In genomic region chr6:131101911-131102680, GRCh38 we compare ENCODE assay signal across 20 cellular contexts. TPM values are rescaled to one million over a fixed set of nuclear protein-coding genes. Genes with fewer than 3 reads are reported as not detected.
A peak's percentile ranks its signal among the peaks of the same experiment; 100 is the strongest.
DNase-seq lines count a peak whose midpoint lies in the region; ATAC-seq and TF ChIP-seq lines count a peak whose summit lies in the region.
"Had no signal": no experiment of that assay in that cellular context is flagged by ENCODE, and none has a peak within 500 bp of the region (broad histone marks: within the 10 kb centered on the region; RNA-seq: fewer than 3 reads in every experiment).

No MANE protein-coding gene starts in this region.

- peak; percentile 72 for DNase-seq in ACHN
- DNase-seq in IMR-90: peak; percentile 68
- peak; percentile 47 for DNase-seq in astrocyte of the hippocampus (ENCODE audit: low read depth, low spot score)
- DNase-seq in kidney tubule cell (ENCODE audit: low spot score): peak; percentile 92
- no peak for DNase-seq in activated naive CD8-positive, alpha-beta T cell treated with anti-CD3 and anti-CD28 coated beads, Interleukin-2, amount 50 U/mL, for 24 hours
- DNase-seq in midbrain (lab: John Stamatoyannopoulos, UW): no peak
- no peak for DNase-seq in NCI-H82 treated with DMSO at 0.1 percent for 48 hours (lab: John Stamatoyannopoulos, UW; ENCODE audit: unreplicated experiment)
- DNase-seq in NCI-H187 treated with DMSO at 0.1 percent for 48 hours (lab: John Stamatoyannopoulos, UW): no peak
- DNase-seq: activated naive CD8-positive, alpha-beta T cell treated with anti-CD3 and anti-CD28 coated beads for 36 hours; central memory CD4-positive, alpha-beta T cell; effector memory CD4-positive, alpha-beta T cell; Karpas-422; NCI-H1417 treated with DMSO at 0.1 percent for 48 hours; stimulated activated CD4-positive, alpha-beta T cell treated with anti-CD3 and anti-CD28 coated beads, Interleukin-4, amount 100 ng/mL, for 24 hours; substantia nigra; T-helper 17 cell had no signal

- H3K9me3 Mint-ChIP-seq in activated naive CD8-positive, alpha-beta T cell treated with anti-CD3 and anti-CD28 coated beads, Interleukin-2, amount 50 U/mL, for 24 hours: no peaks in the 10 kb centered on the region
- H3K9me3 Mint-ChIP-seq: activated T-helper 1 cell treated with anti-CD3 and anti-CD28 coated beads, Interleukin-12 subunit alpha, Interleukin-12 subunit beta, Interleukin-2, Interleukin-4 antibody, amounts not matched to agents 30 ng/mL and 10 ng/mL and 1 ng/mL, durations not matched to agents 14 hours and 24 hours and 36 hours had no signal

- WGBS in IMR-90 (ENCODE audit: extremely low coverage in 2 of 2, insufficient read length in 1 of 2), 2 experiments: no CpG with 5 or more reads among the region's 5 CpGs

- H3K4me3 ChIP-seq in IMR-90 (ENCODE audit: insufficient read depth, low read depth, low read length): no peak overlapping the region; the same call in 1 of the 2 replicates
- H3K4me3 ChIP-seq: GM23338 had no signal

- no peak for TF ChIP-seq RAD21 in IMR-90 (IDR thresholded peaks at IDR 0.05; ENCODE audit: low read length)

- H3K9me1 ChIP-seq in IMR-90 (ENCODE audit: insufficient read depth, low read length): no peaks in the 10 kb centered on the region; the same call in 1 of the 2 replicates

- no peak for TF ChIP-seq CTCF in IMR-90 (conservative IDR thresholded peaks at IDR 0.05; ENCODE audit: low read depth, low read length)

- no peaks in the 10 kb centered on the region for H3K79me1 ChIP-seq in IMR-90 (ENCODE audit: low read depth in 1 of 2, low read length in 2 of 2)

- H4K8ac ChIP-seq in IMR-90 (ENCODE audit: low read depth in 2 of 2, low read length in 2 of 2): peak overlapping the region in 1 of 2 experiments; percentile 6; a peak in 1 of 4 replicates

- no peak overlapping the region; the same call in 2 of the 3 replicates for H2BK15ac ChIP-seq in IMR-90 (ENCODE audit: low read depth, low read length)

- H3K4me3 Mint-ChIP-seq in activated naive CD8-positive, alpha-beta T cell treated with anti-CD3 and anti-CD28 coated beads, Interleukin-2, amount 50 U/mL, for 24 hours: no peak overlapping the region
- H3K4me3 Mint-ChIP-seq: activated naive CD8-positive, alpha-beta T cell treated with anti-CD3 and anti-CD28 coated beads for 36 hours; activated T-helper 1 cell treated with anti-CD3 and anti-CD28 coated beads, Interleukin-12 subunit alpha, Interleukin-12 subunit beta, Interleukin-2, Interleukin-4 antibody, amounts not matched to agents 30 ng/mL and 10 ng/mL and 1 ng/mL, durations not matched to agents 14 hours and 24 hours and 36 hours; GM23338; T-helper 17 cell; WTC11 had no signal

- POLR2A ChIA-PET in IMR-90 (lab: Charles Lee; ENCODE audit: unreplicated experiment): no interaction called here

- H3K56ac ChIP-seq in IMR-90 (ENCODE audit: extremely low read depth, insufficient read depth, low read length): no peak overlapping the region

- peak overlapping the region; percentile 78; the same call in 1 of the 2 replicates for H3K4me2 ChIP-seq in IMR-90 (ENCODE audit: low read depth, low read length)
- H3K4me2 ChIP-seq: GM23338 had no signal

- peak overlapping the region; percentile 44; the same call in 1 of the 2 replicates for H3K27ac ChIP-seq in IMR-90 (ENCODE audit: insufficient read depth, low read length)

- H3K4me1 ChIP-seq in IMR-90 (ENCODE audit: control insufficient read depth, insufficient read depth, low read length): peaks cover 6% of the 10 kb centered on the region

- no peak for TF ChIP-seq POLR2A in IMR-90 (IDR thresholded peaks at IDR 0.05; ENCODE audit: low read depth, low read length)

- no peaks in the 10 kb centered on the region for H3K36me3 ChIP-seq in IMR-90 (ENCODE audit: control insufficient read depth, insufficient read depth, low read length)

- no peak overlapping the region for H2AFZ ChIP-seq in IMR-90 (replicated peaks; ENCODE audit: low read length, poor library complexity)
- H2AFZ ChIP-seq: GM23338 had no signal

- ATAC-seq in IMR-90 (ENCODE audit: low read depth): peak; percentile 69
- ATAC-seq in activated naive CD8-positive, alpha-beta T cell treated with anti-CD3 and anti-CD28 coated beads, Interleukin-2, amount 50 U/mL, for 24 hours: no peak
- ATAC-seq: GM23338, Right ventricle myocardium inferior, T-helper 17 cell, WTC11 had no signal

- H3K36me3 Mint-ChIP-seq in activated naive CD8-positive, alpha-beta T cell treated with anti-CD3 and anti-CD28 coated beads, Interleukin-2, amount 50 U/mL, for 24 hours (ENCODE audit: low read depth): peaks cover 1% of the 10 kb centered on the region
- H3K36me3 Mint-ChIP-seq: WTC11 had no signal

- peak overlapping the region; percentile 82; the same call in 1 of the 2 replicates for H2BK120ac ChIP-seq in IMR-90 (ENCODE audit: low read depth, low read length)

- H3K9me3 ChIP-seq in IMR-90 (ENCODE audit: control insufficient read depth, insufficient read depth, low read length): no peaks in the 10 kb centered on the region

- no TSS peak for BruUV-seq in IMR-90 (replicated peaks; lab: Mats Ljungman, UMichigan)

- no peak overlapping the region for H3K4ac ChIP-seq in IMR-90 (ENCODE audit: low read depth, low read length)

- H2AK5ac ChIP-seq in IMR-90 (ENCODE audit: low read depth, low read length): no peak overlapping the region

- no peak overlapping the region; the same call in 1 of the 2 replicates for H3K18ac ChIP-seq in IMR-90 (ENCODE audit: low read depth, low read length)

- H3K14ac ChIP-seq in IMR-90 (replicated peaks; ENCODE audit: low read depth, low read length): no peak overlapping the region

- no peak overlapping the region for H3K9ac ChIP-seq in IMR-90 (ENCODE audit: low read depth, low read length)

- peak overlapping the region; percentile 75 for H2BK5ac ChIP-seq in IMR-90 (ENCODE audit: low read depth, low read length, poor library complexity, severe bottlenecking)

- 0 out of 2 replicates have a peak overlapping the region, but pooled peaks have one; percentile 28 for H2BK20ac ChIP-seq in IMR-90 (ENCODE audit: low read depth, low read length)

- intact Hi-C loops in IMR-90 (cut with micrococcal nuclease): no loop called here

- no peaks in the 10 kb centered on the region for H4K20me1 ChIP-seq in IMR-90 (ENCODE audit: insufficient read depth, low read length)

- H3K4me1 Mint-ChIP-seq in activated naive CD8-positive, alpha-beta T cell treated with anti-CD3 and anti-CD28 coated beads, Interleukin-2, amount 50 U/mL, for 24 hours: no peaks in the 10 kb centered on the region
- H3K4me1 Mint-ChIP-seq: activated naive CD8-positive, alpha-beta T cell treated with anti-CD3 and anti-CD28 coated beads for 36 hours; GM23338; T-helper 17 cell; WTC11 had no signal

- H3K27me3 Mint-ChIP-seq in activated naive CD8-positive, alpha-beta T cell treated with anti-CD3 and anti-CD28 coated beads, Interleukin-2, amount 50 U/mL, for 24 hours: no peaks in the 10 kb centered on the region
- H3K27me3 Mint-ChIP-seq: activated naive CD8-positive, alpha-beta T cell treated with anti-CD3 and anti-CD28 coated beads for 36 hours had no signal

- H3K23ac ChIP-seq in IMR-90 (ENCODE audit: low read depth, low read length): no peak overlapping the region

- CTCF ChIA-PET in IMR-90 (lab: Yijun Ruan, JAX): interaction anchor here (0.8 kb wide), 1 partner anchor 17 kb away, joined by 3 read pairs; no protein-coding TSS in a partner anchor

- in situ Hi-C loops in ACHN (cut with HindIII; ENCODE audit: low pct_ligation_motif_present, low pct_unique_long_range_greater_than_20kb, low sequenced_read_pairs) (no loop called here), IMR-90 (cut with MboI; ENCODE audit: low sequenced_read_pairs) (no loop called here)

- H4K91ac ChIP-seq in IMR-90 (ENCODE audit: insufficient read depth, low read depth, low read length): no peak overlapping the region

- H3K27me3 ChIP-seq in IMR-90 (ENCODE audit: control insufficient read depth, insufficient read depth, low read length): no peaks in the 10 kb centered on the region

- dilution Hi-C loops in IMR-90 (cut with HindIII; ENCODE audit: low sequenced_read_pairs, unreplicated experiment): no loop called here

- no peak overlapping the region; the same call in none of the 2 replicates for H4K5ac ChIP-seq in IMR-90 (ENCODE audit: low read depth, low read length)

- H3K27ac Mint-ChIP-seq in activated naive CD8-positive, alpha-beta T cell treated with anti-CD3 and anti-CD28 coated beads, Interleukin-2, amount 50 U/mL, for 24 hours: no peak overlapping the region
- H3K27ac Mint-ChIP-seq: activated naive CD8-positive, alpha-beta T cell treated with anti-CD3 and anti-CD28 coated beads for 36 hours; activated T-helper 1 cell treated with anti-CD3 and anti-CD28 coated beads, Interleukin-12 subunit alpha, Interleukin-12 subunit beta, Interleukin-2, Interleukin-4 antibody, amounts not matched to agents 30 ng/mL and 10 ng/mL and 1 ng/mL, durations not matched to agents 14 hours and 24 hours and 36 hours; GM23338; T-helper 17 cell; WTC11 had no signal

- H2AK9ac ChIP-seq in IMR-90 (replicated peaks; ENCODE audit: low read depth, low read length, poor library complexity): no peak overlapping the region

TF ChIP-seq in IMR-90, 13 proteins besides CTCF, POLR2A, EP300 and RAD21 (continues in another document):
- TF ChIP-seq MAZ (IDR thresholded peaks at IDR 0.05; ENCODE audit: borderline replicate concordance, low read depth, low read length) (no peak), SMC3 (IDR thresholded peaks at IDR 0.05; ENCODE audit: low read depth, low read length) (no peak), USF2 (IDR thresholded peaks at IDR 0.05; ENCODE audit: low read depth, low read length) (no peak), MXI1 (IDR thresholded peaks at IDR 0.05; ENCODE audit: borderline replicate concordance, low read depth, low read length) (no peak), RCOR1 (IDR thresholded peaks at IDR 0.05; ENCODE audit: insufficient replicate concordance, low read length) (no peak), MAFK (IDR thresholded peaks at IDR 0.05; ENCODE audit: low read depth, low read length) (no peak)

RNA-seq across cellular contexts. Expression of gene AKAP7, which starts 33.2 kb away (rescaled TPM):
- 0.54 and 3.3 TPM in 2 replicates for total RNA-seq in IMR-90 (2012; rRNA removed)
- polyA plus RNA-seq in IMR-90 (2012; rRNA removed): 0.90 and 1.1 TPM in 2 replicates
- polyA plus RNA-seq in IMR-90 (2012; cell fraction: cytosol; rRNA removed): 0.10 and 0.18 TPM in 2 replicates
- 0.18 and 1.1 TPM in 2 replicates for polyA plus RNA-seq in IMR-90 (2012; cell fraction: nucleus; rRNA removed; ENCODE audit: low replicate concordance)

RNA-seq across cellular contexts. Expression of gene EPB41L2, which starts 39.1 kb away (rescaled TPM):
- total RNA-seq in IMR-90 (2012; rRNA removed): 85.7 and 89.2 TPM in 2 replicates
- 81.5 and 99.8 TPM in 2 replicates for polyA plus RNA-seq in IMR-90 (2012; rRNA removed)
- polyA plus RNA-seq in IMR-90 (2012; cell fraction: cytosol; rRNA removed): 21.4 and 45.0 TPM in 2 replicates
- 75.6 and 386 TPM in 2 replicates for polyA plus RNA-seq in IMR-90 (2012; cell fraction: nucleus; rRNA removed; ENCODE audit: low replicate concordance)

Comparison
In these comparisons a context has a peak if more than half of its experiments do, and no peak if none do; other contexts are left out.
1. DNase-seq: peak in ACHN (single experiment), IMR-90 (single experiment), astrocyte of the hippocampus (single experiment) and kidney tubule cell (single experiment); none in activated naive CD8-positive, alpha-beta T cell treated with anti-CD3 and anti-CD28 coated beads, Interleukin-2, amount 50 U/mL, for 24 hours (single experiment), midbrain (single experiment), NCI-H82 treated with DMSO at 0.1 percent for 48 hours (single experiment) and NCI-H187 treated with DMSO at 0.1 percent for 48 hours (single experiment).